ENCODE assay signal across 9 cellular contexts in genomic region chr1:158095737-158096335, GRCh38.
DNase-seq lines count a peak whose midpoint lies in the region; ATAC-seq, FAIRE-seq and TF ChIP-seq lines count a peak whose summit lies in the region.
"Had no signal": no experiment of that assay in that cellular context is flagged by ENCODE, and none has a peak within 500 bp of the region (broad histone marks: within the 10 kb centered on the region; RNA-seq: fewer than 3 reads in every experiment).

No MANE protein-coding gene starts in this region.

- TF ChIP-seq POLR2A in esophagus muscularis mucosa (IDR thresholded peaks at IDR 0.05; ENCODE audit: low read depth), result no peak

- no peak overlapping the region for H3K14ac ChIP-seq in H9 (ENCODE audit: insufficient read depth, low read length)

- H2BK120ac ChIP-seq in H9 (ENCODE audit: low read depth, low read length, poor library complexity, severe bottlenecking), result no peak overlapping the region

- H3K4ac ChIP-seq in H9 (ENCODE audit: low read depth, low read length), result no peak overlapping the region

- H3K27me3 ChIP-seq in H9 (ENCODE audit: insufficient read depth, low read length) (no peaks in the 10 kb centered on the region), SJCRH30 (no peaks in the 10 kb centered on the region), esophagus muscularis mucosa (no peaks in the 10 kb centered on the region)

- intact Hi-C loops in esophagus muscularis mucosa (cut with DNase I), result no loop called here

- no peak overlapping the region for H3K18ac ChIP-seq in H9 (ENCODE audit: insufficient read length, low read depth, low read length)

- H3K4me3 Mint-ChIP-seq in H9, result no peak overlapping the region

- H4K91ac ChIP-seq in H9 (ENCODE audit: insufficient read length, low read depth, low read length), result no peak overlapping the region

- H3K4me2 ChIP-seq in H9 (ENCODE audit: insufficient read depth, insufficient read length, low read length), result no peak overlapping the region

- H4K5ac ChIP-seq in H9 (ENCODE audit: insufficient read length, low read depth, low read length), result no peak overlapping the region

- TF ChIP-seq CTCF in D721Med (IDR thresholded peaks at IDR 0.05; ENCODE audit: insufficient read depth, missing control alignments) (peak; percentile 48), H9 (conservative IDR thresholded peaks at IDR 0.05) (peak; percentile 90), esophagus muscularis mucosa (IDR thresholded peaks at IDR 0.05) (peak; percentile 63 to 75 (median 69)), omental fat pad (IDR thresholded peaks at IDR 0.05) (no peak)

- H3K4me1 ChIP-seq in H9 (ENCODE audit: insufficient read depth, low read length) (peaks cover 19% of the 10 kb centered on the region; the same call in 1 of the 2 replicates), SJCRH30 (no peaks in the 10 kb centered on the region), esophagus muscularis mucosa (no peaks in the 10 kb centered on the region)

- H2BK12ac ChIP-seq in H9 (ENCODE audit: insufficient read length, low read depth, low read length), result no peak overlapping the region

- H3K23ac ChIP-seq in H9 (ENCODE audit: insufficient read length, low read depth, low read length), result no peak overlapping the region

- H3K27ac ChIP-seq in H9 (ENCODE audit: insufficient read length, low read depth, low read length) (no peak overlapping the region), SJCRH30 (no peak overlapping the region), esophagus muscularis mucosa (replicated peaks in 1 of 4) (no peak overlapping the region)
- H3K27ac ChIP-seq: SK-N-MC had no signal

- no peaks in the 10 kb centered on the region for H3K9me3 Mint-ChIP-seq in H9

- TF ChIP-seq EP300 in esophagus muscularis mucosa (IDR thresholded peaks at IDR 0.05), result no peak

- H2BK20ac ChIP-seq in H9 (ENCODE audit: low read depth, low read length, poor library complexity, severe bottlenecking), result no peak overlapping the region

- no peak overlapping the region for H4K8ac ChIP-seq in H9 (replicated peaks; ENCODE audit: insufficient read length, low read depth, low read length)

- DNase-seq in D721Med (ENCODE audit: insufficient read length, low spot score) (no peak), H9 (peak; percentile 75), SJCRH30 (peak; percentile 14 to 49), esophagus muscularis mucosa (ENCODE audit: extremely low spot score) (no peak), omental fat pad (ENCODE audit: low spot score) (no peak), T-helper 9 cell (no peak), GF-D8 (lab: John Stamatoyannopoulos, UW) (no peak), retina (no peak)

- H3K9ac ChIP-seq in H9 (ENCODE audit: extremely low read depth, insufficient read length, low read length), result no peak overlapping the region

- no peak overlapping the region for H3T11ph ChIP-seq in H9 (ENCODE audit: low read length)

- H3K4me3 ChIP-seq in SJCRH30 (no peak overlapping the region), esophagus muscularis mucosa (no peak overlapping the region)
- H3K4me3 ChIP-seq: SK-N-MC had no signal

- no peaks in the 10 kb centered on the region; the same call in 1 of the 2 replicates for H3K27me3 Mint-ChIP-seq in H9 (ENCODE audit: low read depth)

- no peaks in the 10 kb centered on the region for H4K20me1 ChIP-seq in H9 (ENCODE audit: control insufficient read depth, insufficient read depth, insufficient read length)

- peaks cover 5% of the 10 kb centered on the region; the same call in 1 of the 2 replicates for H3K36me3 ChIP-seq in SJCRH30
- peaks cover 28 to 49% (median 38%) of the 10 kb centered on the region in 4 donors for H3K36me3 ChIP-seq in esophagus muscularis mucosa

- H3K9me3 ChIP-seq in H9 (ENCODE audit: control insufficient read depth, low read depth, low read length), result no peaks in the 10 kb centered on the region
- no peaks in the 10 kb centered on the region for H3K9me3 ChIP-seq in SJCRH30 (replicated peaks)
- no peaks in the 10 kb centered on the region for H3K9me3 ChIP-seq in esophagus muscularis mucosa

- H3K56ac ChIP-seq in H9 (ENCODE audit: insufficient read length, low read depth, low read length), result no peak overlapping the region

- no peak overlapping the region for H2AK5ac ChIP-seq in H9 (ENCODE audit: insufficient read length, low read length)

- ATAC-seq in omental fat pad (ENCODE audit: low FRiP score), result peak; percentile 65

- peaks cover 46 to 47% of the 10 kb centered on the region in 2 experiments for H3K4me1 Mint-ChIP-seq in H9

- no peak for FAIRE-seq in D721Med (lab: Jason Lieb, UNC)

- H3K79me1 ChIP-seq in H9 (ENCODE audit: insufficient read depth, low read depth, low read length, poor library complexity, severe bottlenecking), result no peaks in the 10 kb centered on the region

- H3K23me2 ChIP-seq in H9 (ENCODE audit: insufficient read length, low read depth, low read length, poor library complexity, severe bottlenecking), result no peaks in the 10 kb centered on the region

- H2BK15ac ChIP-seq in H9 (ENCODE audit: low read depth, low read length), result no peak overlapping the region

- H3K27ac Mint-ChIP-seq in H9, result peak overlapping the region in 2 of 3 experiments; percentile 5 to 31; a peak in 1 of 7 replicates

- H3K79me2 ChIP-seq in H9 (ENCODE audit: insufficient read depth, low read length), result no peaks in the 10 kb centered on the region

- H2AFZ ChIP-seq in H9 (ENCODE audit: low read length), result no peak overlapping the region

- WGBS in H9 (ENCODE audit: extremely low coverage, insufficient read length, low lambda C conversion rate), result no CpG with 5 or more reads among the region's 4 CpGs
- 95% methylated on average over 3 of the region's 4 CpGs for WGBS in esophagus muscularis mucosa

- H2BK5ac ChIP-seq in H9 (ENCODE audit: insufficient read length, low read length), result no peak overlapping the region

- peaks cover 26 to 51% (median 38%) of the 10 kb centered on the region in 3 experiments for H3K36me3 Mint-ChIP-seq in H9 (ENCODE audit: insufficient read depth in 1 of 3, low read depth in 3 of 3)

Comparison
In these comparisons a context has a peak if more than half of its experiments do, and no peak if none do; other contexts are left out.
1. DNase-seq: peak in H9 (single experiment) and SJCRH30 (2 of 2); none in D721Med (single experiment), esophagus muscularis mucosa (single experiment), omental fat pad (single experiment), T-helper 9 cell (single experiment), GF-D8 (single experiment) and retina (single experiment).
2. CTCF ChIP-seq: peak in D721Med (single experiment), H9 (single experiment) and esophagus muscularis mucosa (3 of 3); none in omental fat pad (0 of 3).